Comparison of ENCODE assay signal across 8 cellular contexts in genomic region chr3:40505599-40506462, GRCh38. TPM values are rescaled to one million over a fixed set of nuclear protein-coding genes. Genes with fewer than 3 reads are reported as not detected.
A peak's percentile ranks its signal among the peaks of the same experiment; 100 is the strongest.
DNase-seq lines count a peak whose midpoint lies in the region; ATAC-seq and TF ChIP-seq lines count a peak whose summit lies in the region.

Gene ZNF620, plus strand, starts transcription at chr3:40506039. Its CDS starts 314 bp downstream, at chr3:40506353.

- TF ChIP-seq CTCF in GM20000 (IDR thresholded peaks at IDR 0.05; ENCODE audit: extremely low read depth, missing control alignments) (peak; percentile 66), gastroesophageal sphincter (IDR thresholded peaks at IDR 0.05) (peak in 1 of 4 experiments; percentile 62)

- peak; percentile 36 to 52 for TF ChIP-seq POLR2A in gastroesophageal sphincter (IDR thresholded peaks at IDR 0.05)

- H3K4me1 ChIP-seq in HUES6 (ENCODE audit: control insufficient read depth, insufficient read depth, low read length), result 0 out of 2 replicates have a peak, but pooled peaks cover 4% of the 10 kb centered on the region
- peaks cover 0 to 23% (median 7%) of the 10 kb centered on the region in 3 donors for H3K4me1 ChIP-seq in gastroesophageal sphincter
- peaks cover 4% of the 10 kb centered on the region for H3K4me1 ChIP-seq in neuron (ENCODE audit: insufficient read depth, low read length)

- H3K36me3 ChIP-seq in HUES6 (ENCODE audit: control insufficient read depth, insufficient read depth, low read length), result peaks cover 23% of the 10 kb centered on the region
- peaks cover 0 to 11% of the 10 kb centered on the region in 2 donors for H3K36me3 ChIP-seq in gastroesophageal sphincter
- peaks cover 22% of the 10 kb centered on the region for H3K36me3 ChIP-seq in neuron (ENCODE audit: insufficient read depth, low read length)

- H3K9ac ChIP-seq in HUES6 (ENCODE audit: low read length), result peak within 1 kb of the TSS; percentile 91

- no peak for TF ChIP-seq EP300 in gastroesophageal sphincter (IDR thresholded peaks at IDR 0.05)

- peak; percentile 83 for DNase-seq in COR-L47 (lab: John Stamatoyannopoulos, UW)
- peak; percentile 61 for DNase-seq in GM20000 (ENCODE audit: low spot score)
- peak; percentile 78 for DNase-seq in RPMI8226
- peak; percentile 16 for DNase-seq in activated gamma-delta T cell (lab: John Stamatoyannopoulos, UW)
- DNase-seq in superior temporal gyrus (ENCODE audit: extremely low spot score), result peak; percentile 86

- ATAC-seq in gastroesophageal sphincter, result peak; percentile 86

- H3K27ac ChIP-seq in HUES6 (ENCODE audit: low read depth, low read length) (peak within 1 kb of the TSS; percentile 46; the same call in 1 of the 2 replicates), gastroesophageal sphincter (peak within 1 kb of the TSS; percentile 35 to 88 (median 84))

- H2AFZ ChIP-seq in neuron (ENCODE audit: low read depth, low read length), result peak within 1 kb of the TSS; percentile 72

- peak within 1 kb of the TSS; percentile 91 for H3K4me3 ChIP-seq in HUES6 (ENCODE audit: low read depth, low read length)
- peak within 1 kb of the TSS; percentile 56 to 74 for H3K4me3 ChIP-seq in gastroesophageal sphincter
- peak within 1 kb of the TSS; percentile 65 for H3K4me3 ChIP-seq in neuron (ENCODE audit: low read length)

- H3K27me3 ChIP-seq in HUES6 (ENCODE audit: control insufficient read depth, insufficient read depth, low read length) (no peaks in the 10 kb centered on the region), gastroesophageal sphincter (no peaks in the 10 kb centered on the region), neuron (ENCODE audit: insufficient read depth, low read length) (no peaks in the 10 kb centered on the region)

- no peaks in the 10 kb centered on the region for H3K9me3 ChIP-seq in HUES6 (ENCODE audit: control insufficient read depth, insufficient read depth, low read depth, low read length)
- no peaks in the 10 kb centered on the region for H3K9me3 ChIP-seq in gastroesophageal sphincter
- no peaks in the 10 kb centered on the region for H3K9me3 ChIP-seq in neuron (ENCODE audit: low read length)

- WGBS in gastroesophageal sphincter (ENCODE audit: low coverage in 1 of 2), 2 donors, result 15 to 16% methylated on average over 7 to 13 of the region's 44 CpGs

RNA-seq across cellular contexts. Expression of gene ZNF620, which starts in this region (rescaled TPM):
- 1 to 10 TPM; 3.4 to 7.0 (median 4.7) TPM for total RNA-seq in gastroesophageal sphincter

Comparison
In these comparisons a context has a peak if more than half of its experiments do, and no peak if none do; other contexts are left out.
1. Peak in every context shown above with its lines: DNase-seq, ATAC-seq, H3K4me3 ChIP-seq and H3K27ac ChIP-seq.
2. DNase-seq: peak in every context shown above with its lines; median percentile 86 in superior temporal gyrus; 83 in COR-L47; 78 in RPMI8226; 61 in GM20000; 16 in activated gamma-delta T cell.